Comparison of ENCODE assay signal across 25 cellular contexts in the genomic region with DNA sequence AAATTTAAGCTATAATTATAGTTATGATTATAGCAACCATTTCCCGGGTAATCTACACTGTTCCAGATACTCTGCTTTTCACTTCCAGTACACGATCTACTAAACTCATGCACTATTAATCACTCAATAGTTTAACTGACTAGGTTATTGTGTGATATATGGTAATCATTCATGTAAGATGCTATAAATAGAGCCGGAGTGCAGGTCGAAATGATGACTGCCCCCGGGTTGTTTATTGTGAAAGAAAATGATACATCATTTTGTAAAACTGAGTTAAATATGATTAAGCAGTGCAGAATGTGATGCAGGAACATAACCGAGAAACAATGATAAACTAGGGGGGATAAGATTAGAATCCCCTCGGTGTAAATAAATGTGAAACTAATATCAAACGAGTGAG.
"Had no signal": no experiment of that assay in that cellular context is flagged by ENCODE, and none has a peak within 500 bp of the region (broad histone marks: within the 10 kb centered on the region; RNA-seq: fewer than 3 reads in every experiment).

No MANE protein-coding gene starts in this region.

- H3K36me3 ChIP-seq: ascending aorta, brain microvascular endothelial cell, pancreas, prostate gland, tibial artery, upper lobe of right lung, WERI-Rb-1 had no signal

- H3K4me1 ChIP-seq: ascending aorta, pancreas, prostate gland, tibial artery, upper lobe of right lung had no signal

- DNase-seq: activated CD4-positive, alpha-beta T cell treated with anti-CD3 and anti-CD28 coated beads, Interleukin-2, amount 50 U/mL, for 1 hour; activated naive CD4-positive, alpha-beta T cell; activated T-cell treated with anti-CD3 and anti-CD28 coated beads for 4 hours; activated T-cell treated with anti-CD3 and anti-CD28 coated beads, Interleukin-2, amount 50 U/mL, for 72 hours; brain microvascular endothelial cell; caudate nucleus; endodermal cell; head of caudate nucleus; hippocampal formation; kidney; left colon; midbrain; naive thymus-derived CD4-positive, alpha-beta T cell; pancreas; retina; stimulated activated CD4-positive, alpha-beta T cell treated with anti-CD3 and anti-CD28 coated beads, Interleukin-12 subunit alpha, Interleukin-12 subunit beta, amount 100 ng/mL, for 4 hours; stimulated activated CD4-positive, alpha-beta T cell treated with anti-CD3 and anti-CD28 coated beads, Interleukin-4, amount 100 ng/mL, for 24 hours; T-helper 17 cell; T1000; tibial artery; upper lobe of right lung; WERI-Rb-1 had no signal

- H3K9me3 ChIP-seq: ascending aorta, pancreas, prostate gland, tibial artery, upper lobe of right lung had no signal

- H3K4me3 ChIP-seq: ascending aorta, pancreas, prostate gland, skin epidermis, tibial artery, upper lobe of right lung had no signal

- H3K27me3 ChIP-seq: ascending aorta, brain microvascular endothelial cell, tibial artery, upper lobe of right lung had no signal

- H3K27ac ChIP-seq: ascending aorta, brain microvascular endothelial cell, pancreas, prostate gland, skin epidermis, tibial artery, upper lobe of right lung, WERI-Rb-1 had no signal
